8 cellular contexts compared by ENCODE assay signal in the genomic region with DNA sequence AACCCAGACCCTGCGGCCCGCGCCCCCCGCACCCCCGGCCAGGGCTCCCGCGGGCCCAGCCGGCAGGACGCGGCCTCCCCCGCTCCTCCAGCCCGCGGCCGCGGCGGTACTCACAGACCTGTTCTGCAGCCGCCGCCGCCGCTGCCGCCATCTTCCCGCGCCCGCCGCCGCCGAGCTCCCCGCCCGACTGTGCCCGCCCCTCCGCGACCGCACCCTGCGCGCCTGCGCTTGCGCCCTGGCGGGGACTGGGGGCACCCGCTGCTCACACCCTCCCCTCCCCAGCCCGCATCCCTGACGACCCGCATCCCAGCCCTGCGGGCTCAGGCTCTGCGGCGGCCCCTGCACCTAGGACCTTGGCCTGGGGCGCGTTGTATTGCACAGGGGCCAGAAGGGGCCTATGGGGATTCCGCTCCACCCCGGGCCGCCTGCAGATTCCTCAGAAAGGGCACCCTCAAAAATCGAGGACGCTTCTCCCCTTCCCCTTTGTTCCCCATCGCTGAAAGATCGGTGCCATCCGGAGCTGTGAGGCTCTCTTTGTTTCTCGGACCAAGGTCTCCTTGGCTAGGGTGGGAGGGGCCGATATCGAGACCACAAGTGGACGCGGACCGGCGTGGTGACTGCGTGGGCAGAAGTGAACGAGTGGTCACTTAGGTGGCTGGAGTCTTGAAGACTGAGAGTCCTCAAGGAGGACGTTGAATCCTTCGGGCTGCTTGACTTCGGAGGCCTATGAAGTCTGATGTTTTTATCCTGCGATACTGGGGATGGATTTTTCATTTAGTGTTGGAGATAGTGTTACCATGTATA. TPM values are rescaled to one million over a fixed set of nuclear protein-coding genes. Genes with fewer than 3 reads are reported as not detected.
DNase-seq lines count a peak whose midpoint lies in the region; ATAC-seq and TF ChIP-seq lines count a peak whose summit lies in the region.

A gene with protein sequence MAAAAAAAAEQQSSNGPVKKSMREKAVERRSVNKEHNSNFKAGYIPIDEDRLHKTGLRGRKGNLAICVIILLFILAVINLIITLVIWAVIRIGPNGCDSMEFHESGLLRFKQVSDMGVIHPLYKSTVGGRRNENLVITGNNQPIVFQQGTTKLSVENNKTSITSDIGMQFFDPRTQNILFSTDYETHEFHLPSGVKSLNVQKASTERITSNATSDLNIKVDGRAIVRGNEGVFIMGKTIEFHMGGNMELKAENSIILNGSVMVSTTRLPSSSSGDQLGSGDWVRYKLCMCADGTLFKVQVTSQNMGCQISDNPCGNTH (minus strand): TSS at position 191 of the 804 bp plus-strand sequence. CDS start 40 bp downstream, at position 151.

- CTCF ChIA-PET in PC-3 (lab: Charles Lee), result interaction anchor here (0.8 kb wide), 1 partner anchor 99 kb away, joined by 5 read pairs; no protein-coding TSS in a partner anchor

- H3F3A ChIP-seq in PC-3 (ENCODE audit: low read length, unreplicated experiment), result no peaks in the 10 kb centered on the region

- peak within 1 kb of the TSS; percentile 79 for H3K27ac Mint-ChIP-seq in activated T-helper 17 cell treated with anti-CD3 and anti-CD28 coated beads, Interleukin-2, amount 50 U/mL, for 72 hours
- peak within 1 kb of the TSS; percentile 97 to 100 (median 97) for H3K27ac Mint-ChIP-seq in nephron

- H3K27me3 ChIP-seq in BLaER1 treated with 17β-estradiol and CSF1 and Interleukin-3, amounts not matched to agents 10 nM and 100 nM, result no peaks in the 10 kb centered on the region
- no peaks in the 10 kb centered on the region for H3K27me3 ChIP-seq in PC-3 (ENCODE audit: low read length)

- H3K36me3 Mint-ChIP-seq in activated T-helper 17 cell treated with anti-CD3 and anti-CD28 coated beads, Interleukin-2, amount 50 U/mL, for 72 hours (ENCODE audit: low read depth), result no peaks in the 10 kb centered on the region
- peaks cover 10% of the 10 kb centered on the region for H3K36me3 Mint-ChIP-seq in nephron (ENCODE audit: low read depth)

- H3K4me1 ChIP-seq in BLaER1 treated with 17β-estradiol and CSF1 and Interleukin-3, amounts not matched to agents 10 nM and 100 nM, result peaks cover 18 to 27% (median 22%) of the 10 kb centered on the region in 10 experiments
- peaks cover 17% of the 10 kb centered on the region for H3K4me1 ChIP-seq in PC-3 (ENCODE audit: insufficient read depth, low read length)

- DNase-seq in PC-3 (peak; percentile 58), fibroblast of pulmonary artery (ENCODE audit: low read depth) (peak; percentile 39)
- peak; percentile 60 for DNase-seq in stimulated activated naive CD4-positive, alpha-beta T cell treated with Interleukin-2 at 50 U/mL for 16 hours (lab: John Stamatoyannopoulos, UW)

- H3K4me3 Mint-ChIP-seq in activated T-helper 17 cell treated with anti-CD3 and anti-CD28 coated beads, Interleukin-2, amount 50 U/mL, for 72 hours, result peak within 1 kb of the TSS; percentile 80
- peak within 1 kb of the TSS; percentile 87 to 98 (median 96) for H3K4me3 Mint-ChIP-seq in nephron

- peaks cover 18% of the 10 kb centered on the region for H3K27me3 Mint-ChIP-seq in activated T-helper 17 cell treated with anti-CD3 and anti-CD28 coated beads, Interleukin-2, amount 50 U/mL, for 72 hours
- H3K27me3 Mint-ChIP-seq in nephron (ENCODE audit: low read depth), result peaks cover 6% of the 10 kb centered on the region

- intact Hi-C loops in PC-3 (cut with micrococcal nuclease), result loop anchor here (2.0 to 10.0 kb wide), 2 partner anchors 54 to 136 kb away; no protein-coding TSS in a partner anchor

- H4K20me1 ChIP-seq in BLaER1 treated with 17β-estradiol and CSF1 and Interleukin-3, amounts not matched to agents 10 nM and 100 nM, result peaks cover 0 to 5% (median 0%) of the 10 kb centered on the region in 11 experiments; a peak in 1 of 22 replicates
- no peaks in the 10 kb centered on the region for H4K20me1 ChIP-seq in PC-3 (ENCODE audit: low read length)

- peaks cover 0 to 5% (median 0%) of the 10 kb centered on the region in 11 experiments; a peak in 3 of 22 replicates for H3K36me3 ChIP-seq in BLaER1 treated with 17β-estradiol and CSF1 and Interleukin-3, amounts not matched to agents 10 nM and 100 nM
- peaks cover 2% of the 10 kb centered on the region; the same call in 1 of the 2 replicates for H3K36me3 ChIP-seq in PC-3 (ENCODE audit: low read depth, low read length)

- peaks cover 18% of the 10 kb centered on the region for H3K4me1 Mint-ChIP-seq in activated T-helper 17 cell treated with anti-CD3 and anti-CD28 coated beads, Interleukin-2, amount 50 U/mL, for 72 hours
- H3K4me1 Mint-ChIP-seq in nephron, result peaks cover 37% of the 10 kb centered on the region

- no peaks in the 10 kb centered on the region for H3K9me3 ChIP-seq in BLaER1 treated with 17β-estradiol and CSF1 and Interleukin-3, amounts not matched to agents 10 nM and 100 nM (replicated peaks in 1 of 11)
- H3K9me3 ChIP-seq in PC-3 (ENCODE audit: low read length), result no peaks in the 10 kb centered on the region

- H3K79me2 ChIP-seq in PC-3 (ENCODE audit: low read length), result peaks cover 39% of the 10 kb centered on the region

- peak within 1 kb of the TSS; percentile 71 to 89 (median 82) for H3K9ac ChIP-seq in BLaER1 treated with 17β-estradiol and CSF1 and Interleukin-3, amounts not matched to agents 10 nM and 100 nM
- H3K9ac ChIP-seq in PC-3 (ENCODE audit: low read length), result peak within 1 kb of the TSS; percentile 75

- BruUV-seq in PC-3 (replicated peaks; lab: Mats Ljungman, UMichigan), result TSS peak; percentile 35

- TF ChIP-seq CTCF in PC-3 (conservative IDR thresholded peaks at IDR 0.05; ENCODE audit: low read depth, low read length), result no peak
- no peak for TF ChIP-seq CTCF in fibroblast of pulmonary artery (IDR thresholded peaks at IDR 0.05; ENCODE audit: low read length, missing control alignments)
- TF ChIP-seq CTCF in nephron (IDR thresholded peaks at IDR 0.05; ENCODE audit: unreplicated experiment in 3 of 3), result no peak

- no peaks in the 10 kb centered on the region for H3K9me2 ChIP-seq in PC-3 (replicated peaks; ENCODE audit: low read length)

- peak within 1 kb of the TSS; percentile 100 for H2AFZ ChIP-seq in PC-3 (ENCODE audit: low read length)

- ATAC-seq in GM19324 (IDR thresholded peaks at IDR 0.05; ENCODE audit: low FRiP score, unreplicated experiment), result peak; percentile 90
- ATAC-seq in HG03439 (IDR thresholded peaks at IDR 0.05; ENCODE audit: unreplicated experiment), result peak; percentile 94
- peak; percentile 88 for ATAC-seq in PC-3
- peak; percentile 95 for ATAC-seq in activated T-helper 17 cell treated with anti-CD3 and anti-CD28 coated beads, Interleukin-2, amount 50 U/mL, for 72 hours (replicated peaks)

- POLR2A ChIA-PET in PC-3 (lab: Charles Lee; ENCODE audit: unreplicated experiment), result interaction anchor here (1.0 kb wide), 1 partner anchor 9 kb away, joined by 5 read pairs; no protein-coding TSS in a partner anchor

- peak within 1 kb of the TSS in 10 of 11 experiments; percentile 67 to 85 (median 78); a peak in 21 of 22 replicates for H3K27ac ChIP-seq in BLaER1 treated with 17β-estradiol and CSF1 and Interleukin-3, amounts not matched to agents 10 nM and 100 nM
- H3K27ac ChIP-seq in PC-3 (ENCODE audit: low read length), result no peak within 1 kb of the TSS

- H3K9me3 Mint-ChIP-seq in activated T-helper 17 cell treated with anti-CD3 and anti-CD28 coated beads, Interleukin-2, amount 50 U/mL, for 72 hours, result no peaks in the 10 kb centered on the region
- H3K9me3 Mint-ChIP-seq in nephron, result no peaks in the 10 kb centered on the region

- H3K4me3 ChIP-seq in BLaER1 treated with 17β-estradiol and CSF1 and Interleukin-3, amounts not matched to agents 10 nM and 100 nM, result peak within 1 kb of the TSS; percentile 61 to 80 (median 74)
- peak within 1 kb of the TSS; percentile 86 for H3K4me3 ChIP-seq in PC-3 (ENCODE audit: low read length)
- peak within 1 kb of the TSS; percentile 83 for H3K4me3 ChIP-seq in fibroblast of pulmonary artery (replicated peaks; ENCODE audit: low read depth, low read length)

- H3K4me2 ChIP-seq in BLaER1 treated with 17β-estradiol and CSF1 and Interleukin-3, amounts not matched to agents 10 nM and 100 nM, result peak within 1 kb of the TSS; percentile 75 to 90 (median 85)
- H3K4me2 ChIP-seq in PC-3 (ENCODE audit: low read length), result peak within 1 kb of the TSS; percentile 95

RNA-seq across cellular contexts. Expression of the gene that starts here (rescaled TPM):
- total RNA-seq in PC-3 (2014; rRNA removed), result 17.3 and 17.7 TPM in 2 replicates
- 10 to 100 TPM; 16.4 to 24.0 TPM for total RNA-seq in activated T-helper 17 cell treated with anti-CD3 and anti-CD28 coated beads, Interleukin-2, amount 50 U/mL, for 72 hours
